In genomic region chr3:149611149-149611548, GRCh38 we compare ENCODE assay signal across 14 cellular contexts. TPM values are rescaled to one million over a fixed set of nuclear protein-coding genes. Genes with fewer than 3 reads are reported as not detected.
A peak's percentile ranks its signal among the peaks of the same experiment; 100 is the strongest.
DNase-seq lines count a peak whose midpoint lies in the region; ATAC-seq, FAIRE-seq and TF ChIP-seq lines count a peak whose summit lies in the region.
"Had no signal": no experiment of that assay in that cellular context is flagged by ENCODE, and none has a peak within 500 bp of the region (broad histone marks: within the 10 kb centered on the region; RNA-seq: fewer than 3 reads in every experiment).

No MANE protein-coding gene starts in this region.

- peak overlapping the region; percentile 28 for H3K4me2 ChIP-seq in HepG2 (ENCODE audit: low read depth, low read length)

- 96% methylated on average over 2 of the region's 2 CpGs for WGBS in HepG2 (ENCODE audit: low lambda C conversion rate)
- 95% methylated on average over 2 of the region's 2 CpGs for WGBS in right lobe of liver (ENCODE audit: insufficient coverage, low coverage, low lambda C conversion rate, missing lambda C conversion rate)

- peaks cover 79% of the 10 kb centered on the region for H3K79me2 ChIP-seq in HepG2 (ENCODE audit: insufficient read depth, low read length)

- H3K9me3 ChIP-seq in HepG2 (ENCODE audit: low read length) (no peaks in the 10 kb centered on the region), right lobe of liver (no peaks in the 10 kb centered on the region), ascending aorta (no peaks in the 10 kb centered on the region), SJCRH30 (replicated peaks) (no peaks in the 10 kb centered on the region)

- in situ Hi-C loops in HepG2 (cut with HindIII; ENCODE audit: extremely low pct_ligation_motif_present, low pct_unique_long_range_greater_than_20kb) = no loop called here

- H3K36me3 ChIP-seq in HepG2 (replicated peaks in 1 of 2; ENCODE audit: control insufficient read depth in 1 of 2, insufficient read depth in 2 of 2, low read length in 2 of 2) (peaks cover 0 to 15% of the 10 kb centered on the region in 2 experiments; a peak in 4 of 5 replicates), right lobe of liver (no peaks in the 10 kb centered on the region), ascending aorta (no peaks in the 10 kb centered on the region), SJCRH30 (0 out of 2 replicates have a peak, but pooled peaks cover 3% of the 10 kb centered on the region)

- H3K4me1 ChIP-seq in HepG2 (ENCODE audit: insufficient read depth, low read length) (peaks cover 100% of the 10 kb centered on the region), right lobe of liver (peaks cover 0 to 27% (median 13%) of the 10 kb centered on the region in 4 donors), ascending aorta (peaks cover 0 to 63% of the 10 kb centered on the region in 2 donors), SJCRH30 (peaks cover 2% of the 10 kb centered on the region; the same call in 1 of the 2 replicates)

- POLR2A ChIA-PET in HepG2 (lab: Yijun Ruan, JAX) = interaction anchor here (1.3 to 4.1 kb wide), 5 partner anchors 12 to 46 kb away, joined by 4 to 42 read pairs (median 14); partner anchors contain the start of gene WWTR1

- ATAC-seq in HepG2 = no peak
- no peak for ATAC-seq in right lobe of liver
- ATAC-seq in GM21786 (IDR thresholded peaks at IDR 0.05; ENCODE audit: unreplicated experiment) = no peak

- TF ChIP-seq RAD21 in HepG2 (CRISPR knock-in tag; IDR thresholded peaks at IDR 0.05) = no peak

- H3K27me3 ChIP-seq in HepG2 (ENCODE audit: control insufficient read depth in 1 of 2, insufficient read depth in 2 of 2, low read length in 2 of 2) (no peaks in the 10 kb centered on the region), right lobe of liver (no peaks in the 10 kb centered on the region), ascending aorta (no peaks in the 10 kb centered on the region), SJCRH30 (no peaks in the 10 kb centered on the region)

- H3K4me3 ChIP-seq in HepG2 (replicated peaks in 1 of 3; ENCODE audit: insufficient read depth in 1 of 3, low read depth in 2 of 3, low read length in 3 of 3) = no peak overlapping the region
- no peak overlapping the region for H3K4me3 ChIP-seq in right lobe of liver
- no peak overlapping the region for H3K4me3 ChIP-seq in ascending aorta
- H3K4me3 ChIP-seq in fibroblast of the aortic adventitia (ENCODE audit: low read depth, low read length) = no peak overlapping the region
- no peak overlapping the region for H3K4me3 ChIP-seq in SJCRH30

- intact Hi-C loops in HepG2 (cut with micrococcal nuclease; ENCODE audit: unreplicated experiment) (no loop called here), right lobe of liver (cut with DNase I) (no loop called here), ascending aorta (cut with DNase I) (no loop called here)

- H3K27ac ChIP-seq in HepG2 (ENCODE audit: extremely low read length, insufficient read depth, low read length) (peak overlapping the region; percentile 89), right lobe of liver (peak overlapping the region in 1 of 3 donors; percentile 71), ascending aorta (peak overlapping the region; percentile 52 to 58), SJCRH30 (no peak overlapping the region)

- H3K9ac ChIP-seq in HepG2 (ENCODE audit: insufficient read depth, low read depth, low read length) = peak overlapping the region; percentile 4; the same call in 1 of the 2 replicates

- DNase-seq in HepG2 (ENCODE audit: low spot score) (no peak), right lobe of liver (no peak), ascending aorta (ENCODE audit: low spot score in 2 of 2) (no peak), fibroblast of the aortic adventitia (ENCODE audit: low read depth) (peak; percentile 57), SJCRH30 (no peak)
- no peak for DNase-seq in stimulated activated CD4-positive, alpha-beta T cell treated with anti-CD3 and anti-CD28 coated beads, Interleukin-2, amount 100 ng/mL, for 48 hours
- DNase-seq in stimulated activated CD4-positive, alpha-beta T cell treated with anti-CD3 and anti-CD28 coated beads, Interleukin-12 subunit alpha, Interleukin-12 subunit beta, amount 100 ng/mL, for 4 hours = no peak
- DNase-seq: 8988T; CD4-positive, alpha-beta T cell; DMS79; GOT3; H9 had no signal

- TF ChIP-seq CTCF in HepG2 (CRISPR knock-in tag; IDR thresholded peaks at IDR 0.05) (no peak), right lobe of liver (IDR thresholded peaks at IDR 0.05) (no peak), ascending aorta (IDR thresholded peaks at IDR 0.05) (no peak), fibroblast of the aortic adventitia (IDR thresholded peaks at IDR 0.05; ENCODE audit: insufficient read depth, low read length) (no peak)

- no peaks in the 10 kb centered on the region; the same call in 1 of the 2 replicates for H4K20me1 ChIP-seq in HepG2 (ENCODE audit: insufficient read depth, low read length)

- no peak for FAIRE-seq in HepG2 (lab: Jason Lieb, UNC)
- FAIRE-seq: GM12891 had no signal

- no TSS peak for BruUV-seq in HepG2 (replicated peaks; lab: Mats Ljungman, UMichigan)

- TF ChIP-seq POLR2A in HepG2 (IDR thresholded peaks at IDR 0.05; ENCODE audit: insufficient read depth in 1 of 2, low read depth in 2 of 2, low read length in 2 of 2) (no peak), right lobe of liver (IDR thresholded peaks at IDR 0.05) (no peak)

- CTCF ChIA-PET in HepG2 (lab: Yijun Ruan, JAX; ENCODE audit: low intra/inter-chr PET ratio, low total read pairs) = no interaction called here

- TF ChIP-seq EP300 in HepG2 (IDR thresholded peaks at IDR 0.05; ENCODE audit: low read depth in 2 of 2, low read length in 2 of 2) (no peak), HepG2 (CRISPR knock-in tag; IDR thresholded peaks at IDR 0.05; ENCODE audit: borderline replicate concordance) (no peak)

- no peak overlapping the region for H2AFZ ChIP-seq in HepG2 (ENCODE audit: low read length)

RNA-seq across cellular contexts. Expression of gene WWTR1, which starts 46.7 kb away (rescaled TPM):
- total RNA-seq in HepG2 (2016; rRNA removed; fragmentation: Illumina TruSeq; extraction: Trizol) (19.7 and 27.0 TPM in 2 replicates), right lobe of liver (10 to 100 TPM; 10.6 to 19.7 (median 15.3) TPM), ascending aorta (282 TPM), fibroblast of the aortic adventitia (ENCODE audit: low replicate concordance) (54.7 and 205 TPM in 2 replicates)
- 3.0 and 4.5 TPM in 2 replicates for total RNA-seq in HepG2 (2016; cell fraction: cytosol; rRNA removed; fragmentation: Illumina TruSeq; extraction: Trizol; ENCODE audit: low read depth)
- total RNA-seq in HepG2 (2016; cell fraction: insoluble cytoplasmic fraction; rRNA removed; fragmentation: Illumina TruSeq; extraction: Trizol) = 18.2 and 25.1 TPM in 2 replicates
- total RNA-seq in HepG2 (2016; cell fraction: membrane; rRNA removed; fragmentation: Illumina TruSeq; extraction: Trizol) = 11.0 and 11.7 TPM in 2 replicates
- 22.2 and 23.3 TPM in 2 replicates for total RNA-seq in HepG2 (2016; cell fraction: nucleus; rRNA removed; fragmentation: Illumina TruSeq; extraction: Trizol)
- 105 and 139 TPM in 2 replicates for polyA plus RNA-seq in HepG2 (2011; rRNA removed)
- 87.9 and 94.0 TPM in 2 replicates for polyA plus RNA-seq in HepG2 (2011; cell fraction: cytosol; rRNA removed)
- 104 and 133 TPM in 2 replicates for polyA plus RNA-seq in HepG2 (2011; cell fraction: nucleus; rRNA removed)
- polyA plus RNA-seq in HepG2 (2012) = 75.0 and 83.3 TPM in 2 replicates
- polyA plus RNA-seq in HepG2 (2016; cell fraction: cytosol; fragmentation: Illumina TruSeq; extraction: Trizol; ENCODE audit: low read depth) = 5.5 and 5.7 TPM in 2 replicates
- 54.5 and 55.7 TPM in 2 replicates for polyA plus RNA-seq in HepG2 (2016; cell fraction: insoluble cytoplasmic fraction; fragmentation: Illumina TruSeq; extraction: Trizol; ENCODE audit: low read depth)
- 11.1 and 12.3 TPM in 2 replicates for polyA plus RNA-seq in HepG2 (2016; cell fraction: membrane; fragmentation: Illumina TruSeq; extraction: Trizol; ENCODE audit: low read depth)
- polyA plus RNA-seq in HepG2 (2016; cell fraction: nucleus; fragmentation: Illumina TruSeq; extraction: Trizol; ENCODE audit: insufficient read depth, low read depth) = 38.7 and 40.5 TPM in 2 replicates
- polyA minus RNA-seq in HepG2 (2011; rRNA and poly(A)+ RNA removed; ENCODE audit: low replicate concordance) = 71.2 and 129 TPM in 2 replicates
- polyA minus RNA-seq in HepG2 (2011; cell fraction: cytosol; rRNA and poly(A)+ RNA removed) = 90.2 and 115 TPM in 2 replicates
- polyA minus RNA-seq in HepG2 (2011; cell fraction: nucleus; rRNA and poly(A)+ RNA removed) = 131 and 167 TPM in 2 replicates
- 48.0 and 49.1 TPM in 2 replicates for total RNA-seq in SJCRH30 (2014; rRNA removed; shearing (Covaris generic))
